In genomic region chr2:173764094-173764493, GRCh38 we compare ENCODE assay signal across 32 cellular contexts.
"Had no signal": no experiment of that assay in that cellular context is flagged by ENCODE, and none has a peak within 500 bp of the region (broad histone marks: within the 10 kb centered on the region; RNA-seq: fewer than 3 reads in every experiment).

No MANE protein-coding gene starts in this region.

- H3K4me1 ChIP-seq: breast epithelium, Peyer's patch, SJCRH30 had no signal

- H3K27me3 ChIP-seq: breast epithelium, Peyer's patch, SJCRH30 had no signal

- H3K4me3 ChIP-seq: breast epithelium, Peyer's patch, SJCRH30, SK-N-MC had no signal

- DNase-seq: activated CD4-positive, alpha-beta T cell treated with anti-CD3 and anti-CD28 coated beads, Interleukin-2, amount 10 ng/mL, durations not matched to agents 24 days and 14 days; activated CD4-positive, alpha-beta T cell treated with anti-CD3 and anti-CD28 coated beads, Interleukin-2, amount 50 U/mL, for 4 hours; activated CD8-positive, alpha-beta T cell treated with anti-CD3 and anti-CD28 coated beads for 36 hours; activated effector memory CD4-positive, alpha-beta T cell treated with anti-CD3 and anti-CD28 coated beads, Interleukin-2, amount 50 U/mL, for 16 hours; activated naive CD4-positive, alpha-beta T cell; activated naive CD4-positive, alpha-beta T cell treated with anti-CD3 and anti-CD28 coated beads, Interleukin-2, amount 50 U/mL, for 16 hours; activated naive CD8-positive, alpha-beta T cell treated with anti-CD3 and anti-CD28 coated beads for 36 hours; activated T-cell treated with anti-CD3 and anti-CD28 coated beads, Interleukin-2, amount 50 U/mL, for 1 hour; activated T-cell treated with anti-CD3 and anti-CD28 coated beads, Interleukin-2, amount 50 U/mL, for 72 hours; amniotic stem cell; aorta; caudate nucleus; MM.1S; MV-4-11; NCI-H1092; NCI-H1436 treated with DMSO at 0.1 percent for 48 hours; NCI-H187 treated with DMSO at 0.1 percent for 48 hours; NCI-H2081; NCI-H345; NCI-H524 treated with DMSO at 0.1 percent for 48 hours; NCI-H748 treated with DMSO at 0.1 percent for 48 hours; NK-92 treated with Interleukin-12 subunit alpha and Interleukin-12 subunit beta, amount 100 ng/mL, for 24 hours; PC-3; Peyer's patch; SJCRH30; T1000 had no signal

- ATAC-seq: activated CD8-positive, alpha-beta T cell treated with anti-CD3 and anti-CD28 coated beads for 36 hours; activated T-cell treated with anti-CD3 and anti-CD28 coated beads, Interleukin-2, amount 50 U/mL, for 72 hours; activated T-helper 17 cell treated with anti-CD3 and anti-CD28 coated beads, Interleukin-2, amount 50 U/mL, for 72 hours; PC-3; Right ventricle myocardium inferior had no signal

- H3K27ac ChIP-seq: breast epithelium, KMS-11, Peyer's patch, RWPE1, SJCRH30, SK-N-MC had no signal

- H3K9me3 ChIP-seq: breast epithelium, Peyer's patch, SJCRH30 had no signal

- H3K36me3 ChIP-seq: breast epithelium, Peyer's patch, SJCRH30 had no signal
